In genomic region chr13:110923777-110924638, GRCh38 we compare ENCODE assay signal across 15 cellular contexts.
"Had no signal": no experiment of that assay in that cellular context is flagged by ENCODE, and none has a peak within 500 bp of the region (broad histone marks: within the 10 kb centered on the region; RNA-seq: fewer than 3 reads in every experiment).

No MANE protein-coding gene starts in this region.

- H3K9me3 Mint-ChIP-seq: activated T-helper 1 cell treated with anti-CD3 and anti-CD28 coated beads, Interleukin-12 subunit alpha, Interleukin-12 subunit beta, Interleukin-2, Interleukin-4 antibody, amounts not matched to agents 30 ng/mL and 10 ng/mL and 1 ng/mL, durations not matched to agents 14 hours and 24 hours and 36 hours; naive thymus-derived CD4-positive, alpha-beta T cell had no signal

- H3K27me3 ChIP-seq: ovary had no signal

- H3K27ac Mint-ChIP-seq: activated naive CD8-positive, alpha-beta T cell; activated T-helper 1 cell treated with anti-CD3 and anti-CD28 coated beads, Interleukin-12 subunit alpha, Interleukin-12 subunit beta, Interleukin-2, Interleukin-4 antibody, amounts not matched to agents 30 ng/mL and 10 ng/mL and 1 ng/mL, durations not matched to agents 14 hours and 24 hours and 36 hours; naive thymus-derived CD4-positive, alpha-beta T cell had no signal

- H3K4me2 ChIP-seq: hepatocyte had no signal

- DNase-seq: activated CD4-positive, alpha-beta T cell treated with anti-CD3 and anti-CD28 coated beads, Interleukin-2, amount 50 U/mL, for 4 hours; dorsolateral prefrontal cortex; foreskin fibroblast; naive thymus-derived CD4-positive, alpha-beta T cell; ovary; stimulated activated CD8-positive, alpha-beta memory T cell treated with anti-CD3 and anti-CD28 coated beads, Interleukin-4, amount 100 ng/mL, for 48 hours; stimulated activated naive CD8-positive, alpha-beta T cell treated with anti-CD3 and anti-CD28 coated beads, Interleukin-15, Interleukin-2, amounts not matched to agents 100 U/mL and 50 U/mL, for 24 hours; substantia nigra; tibial artery had no signal

- H3K36me3 Mint-ChIP-seq: activated naive CD8-positive, alpha-beta T cell; naive thymus-derived CD4-positive, alpha-beta T cell had no signal

- H3K9me3 ChIP-seq: ovary, tibial artery had no signal

- H3K27ac ChIP-seq: dorsolateral prefrontal cortex, epithelial cell of prostate, hepatocyte, ovary, tibial artery had no signal

- H3K4me3 Mint-ChIP-seq: activated naive CD8-positive, alpha-beta T cell; activated T-helper 1 cell treated with anti-CD3 and anti-CD28 coated beads, Interleukin-12 subunit alpha, Interleukin-12 subunit beta, Interleukin-2, Interleukin-4 antibody, amounts not matched to agents 30 ng/mL and 10 ng/mL and 1 ng/mL, durations not matched to agents 14 hours and 24 hours and 36 hours; naive thymus-derived CD4-positive, alpha-beta T cell had no signal

- H3K79me2 ChIP-seq: hepatocyte had no signal

- H3K4me3 ChIP-seq: dorsolateral prefrontal cortex, hepatocyte, lung, ovary, tibial artery had no signal

- H3K36me3 ChIP-seq: ovary, tibial artery had no signal

- ATAC-seq: naive thymus-derived CD4-positive, alpha-beta T cell; sciatic nerve; stimulated activated naive CD8-positive, alpha-beta T cell treated with anti-CD3 and anti-CD28 coated beads, Interleukin-15, Interleukin-2, amounts not matched to agents 100 U/mL and 50 U/mL, for 24 hours had no signal
